ENCODE assay signal across 8 cellular contexts in genomic region chr6:156780117-156780641, GRCh38. TPM values are rescaled to one million over a fixed set of nuclear protein-coding genes. Genes with fewer than 3 reads are reported as not detected.
DNase-seq lines count a peak whose midpoint lies in the region; ATAC-seq, FAIRE-seq and TF ChIP-seq lines count a peak whose summit lies in the region.

No MANE protein-coding gene starts in this region.

- H3K27me3 ChIP-seq in ascending aorta: no peaks in the 10 kb centered on the region
- no peaks in the 10 kb centered on the region for H3K27me3 ChIP-seq in pancreas

- peak overlapping the region; percentile 93 to 100 for H3K27ac ChIP-seq in ascending aorta
- H3K27ac ChIP-seq in pancreas: peak overlapping the region; percentile 81 to 99 (median 96)

- intact Hi-C loops in Right ventricle myocardium inferior (cut with DNase I) (loop anchor here (5.0 kb wide), 1 partner anchor 407 kb away; no protein-coding TSS in a partner anchor), cardiac septum (cut with DNase I) (loop anchor here (5.0 kb wide), 1 partner anchor 172 kb away; no protein-coding TSS in a partner anchor), ascending aorta (cut with DNase I) (loop anchor here (2.0 to 5.0 kb wide), 4 partner anchors 47 to 362 kb away; no protein-coding TSS in a partner anchor), left cardiac atrium (cut with DNase I) (loop anchor here in 1 of 2 donors (10.0 kb wide), 2 partner anchors 175 to 405 kb away; no protein-coding TSS in a partner anchor), pancreas (cut with DNase I) (loop anchor here in 1 of 3 donors (10.0 kb wide), 1 partner anchor 165 kb away; no protein-coding TSS in a partner anchor)

- H3K4me3 ChIP-seq in NB4 (ENCODE audit: low read depth, low read length) (peak overlapping the region; percentile 94), ascending aorta (peak overlapping the region; percentile 76 to 99), pancreas (peak overlapping the region; percentile 46 to 85 (median 74))

- in situ Hi-C loops in SK-MEL-5 (cut with HindIII; ENCODE audit: low pct_unique_long_range_greater_than_20kb, low sequenced_read_pairs): no loop called here

- H3K9me3 ChIP-seq in ascending aorta (no peaks in the 10 kb centered on the region), pancreas (no peaks in the 10 kb centered on the region)

- TF ChIP-seq POLR2A in NB4 (IDR thresholded peaks at IDR 0.05; ENCODE audit: extremely low read depth, insufficient read length): peak; percentile 50

- TF ChIP-seq CTCF in NB4 (IDR thresholded peaks at IDR 0.05; ENCODE audit: low read depth, low read length): no peak
- no peak for TF ChIP-seq CTCF in ascending aorta (IDR thresholded peaks at IDR 0.05)
- no peak for TF ChIP-seq CTCF in pancreas (IDR thresholded peaks at IDR 0.05)

- DNase-seq in Right ventricle myocardium inferior (ENCODE audit: missing footprints): no peak
- no peak for DNase-seq in cardiac septum (ENCODE audit: low spot score)
- DNase-seq in NB4 (ENCODE audit: low read depth): peak; percentile 90
- DNase-seq in SK-MEL-5 (ENCODE audit: low read depth, low spot score): peak; percentile 92
- DNase-seq in ascending aorta (ENCODE audit: low spot score in 2 of 2): peak in 1 of 2 donors; percentile 85
- DNase-seq in left cardiac atrium: no peak
- DNase-seq in pancreas: peak in 3 of 6 donors; percentile 31 to 66 (median 50)

- no peaks in the 10 kb centered on the region for H3K36me3 ChIP-seq in ascending aorta
- H3K36me3 ChIP-seq in pancreas: no peaks in the 10 kb centered on the region

- H3K4me1 ChIP-seq in ascending aorta (peaks cover 0 to 28% of the 10 kb centered on the region in 2 donors), pancreas (peaks cover 10 to 36% (median 22%) of the 10 kb centered on the region in 3 donors)

- peak; percentile 69 for FAIRE-seq in pancreas (lab: Jason Lieb, UNC)

- ATAC-seq in Right ventricle myocardium inferior: peak; percentile 27
- peak; percentile 37 for ATAC-seq in HG02642 (IDR thresholded peaks at IDR 0.05; ENCODE audit: poor library complexity, unreplicated experiment)
- ATAC-seq in left cardiac atrium: peak; percentile 21 to 57
- peak; percentile 44 to 78 (median 62) for ATAC-seq in pancreas

- WGBS in pancreas, 2 donors: 0 to 1% methylated on average over 8 of the region's 8 CpGs

RNA-seq across cellular contexts. Expression of gene ARID1B, which starts 3.0 kb away (rescaled TPM):
- total RNA-seq in Right ventricle myocardium inferior (46.4 TPM), cardiac septum (61.1 TPM), ascending aorta (97.9 TPM), left cardiac atrium (10 to 100 TPM; 45.4 to 48.0 TPM), pancreas (10 to 100 TPM; 32.1 to 68.0 (median 43.7) TPM)
- 19.7 and 20.0 TPM in 2 replicates for total RNA-seq in SK-MEL-5 (2014; rRNA removed; shearing (Covaris generic))
- 24.8 and 40.6 TPM in 2 replicates for polyA plus RNA-seq in SK-MEL-5 (2015; cell fraction: cytosol; rRNA removed)
- 41.5 and 44.3 TPM in 2 replicates for polyA plus RNA-seq in SK-MEL-5 (2015; cell fraction: nucleus; rRNA removed)
- 10 to 100 TPM; 16.2 to 16.4 TPM for polyA plus RNA-seq in pancreas

Comparison
In these comparisons a context has a peak if more than half of its experiments do, and no peak if none do; other contexts are left out.
1. DNase-seq: peak in NB4 (single experiment) and SK-MEL-5 (single experiment); none in Right ventricle myocardium inferior (single experiment), cardiac septum (single experiment) and left cardiac atrium (single experiment).
2. Peak in every context shown above with its lines, with median percentiles within 50 percentile points of each other: ATAC-seq and H3K4me3 ChIP-seq.